ENCODE assay signal across 8 cellular contexts in genomic region chr14:20697273-20698017, GRCh38. TPM values are rescaled to one million over a fixed set of nuclear protein-coding genes. Genes with fewer than 3 reads are reported as not detected.
DNase-seq lines count a peak whose midpoint lies in the region; ATAC-seq and TF ChIP-seq lines count a peak whose summit lies in the region.

No MANE protein-coding gene starts in this region.

- CTCF ChIA-PET in activated CD4-positive, alpha-beta T cell treated with anti-CD3 and anti-CD28 coated beads for 36 hours (lab: Charles Lee), result interaction anchor here (0.8 to 2.5 kb wide), 18 partner anchors 10 to 274 kb away, joined by 3 to 21 read pairs (median 4); no protein-coding TSS in a partner anchor

- no peak overlapping the region for H3K27ac ChIP-seq in coronary artery
- no peak overlapping the region for H3K27ac ChIP-seq in lower lobe of right lung

- H3K4me1 ChIP-seq in lower lobe of right lung, result peaks cover 10% of the 10 kb centered on the region

- no peaks in the 10 kb centered on the region for H3K27me3 Mint-ChIP-seq in activated CD4-positive, alpha-beta T cell treated with anti-CD3 and anti-CD28 coated beads for 36 hours

- peak; percentile 46 for TF ChIP-seq CTCF in coronary artery (IDR thresholded peaks at IDR 0.05)
- TF ChIP-seq CTCF in lower lobe of right lung (IDR thresholded peaks at IDR 0.05), result peak; percentile 80

- no peak overlapping the region for H3K27ac Mint-ChIP-seq in activated CD4-positive, alpha-beta T cell treated with anti-CD3 and anti-CD28 coated beads for 36 hours

- H3K36me3 ChIP-seq in lower lobe of right lung, result peaks cover 31% of the 10 kb centered on the region

- ATAC-seq in GM18858 (IDR thresholded peaks at IDR 0.05; ENCODE audit: unreplicated experiment) (peak; percentile 58), lower lobe of right lung (peak; percentile 86 to 92), HG02970 (IDR thresholded peaks at IDR 0.05; ENCODE audit: low FRiP score, unreplicated experiment) (no peak)
- peak; percentile 95 for ATAC-seq in activated CD4-positive, alpha-beta T cell treated with anti-CD3 and anti-CD28 coated beads for 36 hours

- no peaks in the 10 kb centered on the region for H3K9me3 ChIP-seq in lower lobe of right lung

- no peak overlapping the region for H3K4me3 Mint-ChIP-seq in activated CD4-positive, alpha-beta T cell treated with anti-CD3 and anti-CD28 coated beads for 36 hours

- no peak overlapping the region for H3K4me3 ChIP-seq in coronary artery
- H3K4me3 ChIP-seq in lower lobe of right lung, result no peak overlapping the region

- peaks cover under 1% of the 10 kb centered on the region for H3K4me1 Mint-ChIP-seq in activated CD4-positive, alpha-beta T cell treated with anti-CD3 and anti-CD28 coated beads for 36 hours

- POLR2A ChIA-PET in activated CD4-positive, alpha-beta T cell treated with anti-CD3 and anti-CD28 coated beads for 36 hours (lab: Charles Lee), result no interaction called here

- no peaks in the 10 kb centered on the region for H3K9me3 Mint-ChIP-seq in activated CD4-positive, alpha-beta T cell treated with anti-CD3 and anti-CD28 coated beads for 36 hours (ENCODE audit: low read depth)

- H3K27me3 ChIP-seq in lower lobe of right lung (ENCODE audit: low read depth), result no peaks in the 10 kb centered on the region

- DNase-seq in AG08395 (ENCODE audit: low spot score), result peak; percentile 78
- DNase-seq in NCI-H2227 (lab: John Stamatoyannopoulos, UW; ENCODE audit: unreplicated experiment), result peak; percentile 57
- DNase-seq in activated CD4-positive, alpha-beta T cell treated with anti-CD3 and anti-CD28 coated beads for 36 hours, result peak; percentile 78
- no peak for DNase-seq in coronary artery (ENCODE audit: low spot score)
- peak; percentile 61 for DNase-seq in lower lobe of right lung
- peak; percentile 25 to 31 for DNase-seq in stimulated activated CD8-positive, alpha-beta memory T cell treated with anti-CD3 and anti-CD28 coated beads, Interleukin-2, amount 100 ng/mL, for 1 hour (ENCODE audit: low read depth in 2 of 2)

- intact Hi-C loops in activated CD4-positive, alpha-beta T cell treated with anti-CD3 and anti-CD28 coated beads for 36 hours (cut with DNase I, micrococcal nuclease), result loop anchor here (1.0 kb wide), 3 partner anchors 158 to 274 kb away; no protein-coding TSS in a partner anchor
- intact Hi-C loops in lower lobe of right lung (cut with DNase I), result loop anchor here (5.0 kb wide), 1 partner anchor 155 kb away; no protein-coding TSS in a partner anchor

- H3K36me3 Mint-ChIP-seq in activated CD4-positive, alpha-beta T cell treated with anti-CD3 and anti-CD28 coated beads for 36 hours (ENCODE audit: low read depth), result no peaks in the 10 kb centered on the region

RNA-seq across cellular contexts. Expression of gene ANG, which starts 8.9 kb away (rescaled TPM):
- total RNA-seq in activated CD4-positive, alpha-beta T cell treated with anti-CD3 and anti-CD28 coated beads for 36 hours, result 1 to 10 TPM in 1 of 2 experiments, under 1 TPM in 1; 0.83 to 1.8 TPM
- total RNA-seq in lower lobe of right lung, result 29.3 TPM

RNA-seq across cellular contexts. Expression of gene RNASE4, which starts 13.1 kb away (rescaled TPM):
- total RNA-seq in activated CD4-positive, alpha-beta T cell treated with anti-CD3 and anti-CD28 coated beads for 36 hours, result under 1 TPM; 0.37 to 0.50 TPM
- 41.0 TPM for total RNA-seq in lower lobe of right lung

RNA-seq across cellular contexts. Expression of gene EDDM3A, which starts 48.2 kb away (rescaled TPM):
- not detected for total RNA-seq in activated CD4-positive, alpha-beta T cell treated with anti-CD3 and anti-CD28 coated beads for 36 hours
- not detected for total RNA-seq in lower lobe of right lung

RNA-seq across cellular contexts. Expression of gene OR6S1, which starts 56.0 kb away (rescaled TPM):
- not detected for total RNA-seq in activated CD4-positive, alpha-beta T cell treated with anti-CD3 and anti-CD28 coated beads for 36 hours
- total RNA-seq in lower lobe of right lung, result not detected

Comparison
In these comparisons a context has a peak if more than half of its experiments do, and no peak if none do; other contexts are left out.
1. RNA of gene ANG, which starts 8.9 kb away (total RNA-seq): 29.3 TPM in lower lobe of right lung (single experiment); 0.83 to 1.8 TPM in activated CD4-positive, alpha-beta T cell treated with anti-CD3 and anti-CD28 coated beads for 36 hours; every median in the first group is over 10 times any median in the second.
2. RNA of gene RNASE4, which starts 13.1 kb away (total RNA-seq): 41.0 TPM in lower lobe of right lung (single experiment); 0.37 to 0.50 TPM in activated CD4-positive, alpha-beta T cell treated with anti-CD3 and anti-CD28 coated beads for 36 hours; every median in the first group is over 10 times any median in the second.